In genomic region chr3:16264708-16265454, GRCh38 we compare ENCODE assay signal across 8 cellular contexts. TPM values are rescaled to one million over a fixed set of nuclear protein-coding genes. Genes with fewer than 3 reads are reported as not detected.
DNase-seq lines count a peak whose midpoint lies in the region; ATAC-seq and TF ChIP-seq lines count a peak whose summit lies in the region.

DPH3 (minus strand) TSS chr3:16264943; CDS start chr3:16264876, 67 bp downstream.
A gene with protein sequence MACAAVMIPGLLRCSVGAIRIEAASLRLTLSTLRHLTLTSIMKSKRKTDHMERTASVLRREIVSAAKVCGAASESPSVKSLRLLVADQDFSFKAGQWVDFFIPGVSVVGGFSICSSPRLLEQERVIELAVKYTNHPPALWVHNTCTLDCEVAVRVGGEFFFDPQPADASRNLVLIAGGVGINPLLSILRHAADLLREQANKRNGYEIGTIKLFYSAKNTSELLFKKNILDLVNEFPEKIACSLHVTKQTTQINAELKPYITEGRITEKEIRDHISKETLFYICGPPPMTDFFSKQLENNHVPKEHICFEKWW (plus strand): TSS chr3:16265212. CDS start chr3:16270953, 5,741 bp downstream.

- no peaks in the 10 kb centered on the region for H3K36me3 ChIP-seq in IMR-90 (ENCODE audit: control insufficient read depth, insufficient read depth, low read length)

- intact Hi-C loops in IMR-90 (cut with micrococcal nuclease) = no loop called here

- peak within 1 kb of the TSS; percentile 78 for H3K9ac ChIP-seq in IMR-90 (ENCODE audit: low read depth, low read length)

- WGBS in IMR-90 (ENCODE audit: extremely low coverage in 2 of 2, insufficient read length in 1 of 2), 2 experiments = 1% methylated on average over 44 of the region's 61 CpGs; no CpG with 5 or more reads in 1 of the 2 experiments

- H3K4me3 ChIP-seq in IMR-90 (ENCODE audit: insufficient read depth, low read depth, low read length) (peak within 1 kb of the TSS; percentile 81), epithelial cell of esophagus (ENCODE audit: low read length) (peak within 1 kb of the TSS; percentile 93), mononuclear cell (ENCODE audit: low read length) (peak within 1 kb of the TSS; percentile 64)

- peak within 1 kb of the TSS; percentile 67; the same call in 1 of the 3 replicates for H2BK15ac ChIP-seq in IMR-90 (ENCODE audit: low read depth, low read length)

- H3K79me1 ChIP-seq in IMR-90 (ENCODE audit: low read depth in 1 of 2, low read length in 2 of 2) = peaks cover 42 to 47% of the 10 kb centered on the region in 2 experiments

- peak within 1 kb of the TSS; percentile 92 for H3K4ac ChIP-seq in IMR-90 (ENCODE audit: low read depth, low read length)

- peak within 1 kb of the TSS; percentile 92 for H3K14ac ChIP-seq in IMR-90 (replicated peaks; ENCODE audit: low read depth, low read length)

- H4K20me1 ChIP-seq in IMR-90 (ENCODE audit: insufficient read depth, low read length) = no peaks in the 10 kb centered on the region

- H2AFZ ChIP-seq in IMR-90 (replicated peaks; ENCODE audit: low read length, poor library complexity) = peak within 1 kb of the TSS; percentile 98

- H3K9me3 ChIP-seq in IMR-90 (ENCODE audit: control insufficient read depth, insufficient read depth, low read length) (no peaks in the 10 kb centered on the region), mononuclear cell (ENCODE audit: low read depth, low read length) (no peaks in the 10 kb centered on the region)

- POLR2A ChIA-PET in IMR-90 (lab: Charles Lee; ENCODE audit: unreplicated experiment) = interaction anchor here (0.5 kb wide), 1 partner anchor 382 kb away, joined by 3 read pairs; no protein-coding TSS in a partner anchor

- peak within 1 kb of the TSS; percentile 36; the same call in 1 of the 2 replicates for H2BK20ac ChIP-seq in IMR-90 (ENCODE audit: low read depth, low read length)

- H2BK5ac ChIP-seq in IMR-90 (ENCODE audit: low read depth, low read length, poor library complexity, severe bottlenecking) = peak within 1 kb of the TSS; percentile 62

- peak; percentile 87 for TF ChIP-seq POLR2A in IMR-90 (IDR thresholded peaks at IDR 0.05; ENCODE audit: low read depth, low read length)

- H3K9me1 ChIP-seq in IMR-90 (ENCODE audit: insufficient read depth, low read length) = peaks cover 3% of the 10 kb centered on the region; the same call in 1 of the 2 replicates

- H3K18ac ChIP-seq in IMR-90 (ENCODE audit: low read depth, low read length) = no peak within 1 kb of the TSS

- dilution Hi-C loops in IMR-90 (cut with HindIII; ENCODE audit: low sequenced_read_pairs, unreplicated experiment) = no loop called here

- H3K23ac ChIP-seq in IMR-90 (ENCODE audit: low read depth, low read length) = peak within 1 kb of the TSS; percentile 94

- peak within 1 kb of the TSS; percentile 78 for H4K91ac ChIP-seq in IMR-90 (ENCODE audit: insufficient read depth, low read depth, low read length)

- DNase-seq in DMS 273 treated with DMSO at 0.1 percent for 48 hours (lab: John Stamatoyannopoulos, UW) (peak; percentile 91), IMR-90 (peak; percentile 100), OCI-M1 (lab: John Stamatoyannopoulos, UW) (peak; percentile 99), activated T-cell treated with anti-CD3 and anti-CD28 coated beads for 24 hours (ENCODE audit: low read depth) (peak; percentile 99), epithelial cell of esophagus (ENCODE audit: low read depth) (peak; percentile 100)
- peak; percentile 98 to 99 for DNase-seq in stimulated activated CD8-positive, alpha-beta memory T cell treated with anti-CD3 and anti-CD28 coated beads, Interleukin-4, amount 100 ng/mL, for 1 hour (ENCODE audit: low read depth in 2 of 2, low spot score in 1 of 2)

- in situ Hi-C loops in IMR-90 (cut with MboI; ENCODE audit: low sequenced_read_pairs) = no loop called here

- peak within 1 kb of the TSS; percentile 83 for H2BK120ac ChIP-seq in IMR-90 (ENCODE audit: low read depth, low read length)

- H3K4me1 ChIP-seq in IMR-90 (ENCODE audit: control insufficient read depth, insufficient read depth, low read length) = no peaks in the 10 kb centered on the region
- peaks cover 31% of the 10 kb centered on the region for H3K4me1 ChIP-seq in mononuclear cell (ENCODE audit: insufficient read depth, low read length)

- H3K4me2 ChIP-seq in IMR-90 (ENCODE audit: low read depth, low read length) = peak within 1 kb of the TSS; percentile 99

- TF ChIP-seq RAD21 in IMR-90 (IDR thresholded peaks at IDR 0.05; ENCODE audit: low read length) = no peak

- H4K5ac ChIP-seq in IMR-90 (ENCODE audit: low read depth, low read length) = peak within 1 kb of the TSS; percentile 61

- H3K27ac ChIP-seq in IMR-90 (ENCODE audit: insufficient read depth, low read length) = peak within 1 kb of the TSS; percentile 72

- no peaks in the 10 kb centered on the region for H3K27me3 ChIP-seq in IMR-90 (ENCODE audit: control insufficient read depth, insufficient read depth, low read length)
- H3K27me3 ChIP-seq in mononuclear cell (ENCODE audit: insufficient read depth, low read length) = no peaks in the 10 kb centered on the region

- no TSS peak for BruUV-seq in IMR-90 (replicated peaks; lab: Mats Ljungman, UMichigan)

- CTCF ChIA-PET in IMR-90 (lab: Yijun Ruan, JAX) = interaction anchor here (0.5 kb wide), 1 partner anchor 127 kb away, joined by 4 read pairs; no protein-coding TSS in a partner anchor

- peak within 1 kb of the TSS; percentile 98 for H2AK9ac ChIP-seq in IMR-90 (replicated peaks; ENCODE audit: low read depth, low read length, poor library complexity)

- TF ChIP-seq CTCF in IMR-90 (conservative IDR thresholded peaks at IDR 0.05; ENCODE audit: low read depth, low read length) (no peak), epithelial cell of esophagus (IDR thresholded peaks at IDR 0.05; ENCODE audit: insufficient read depth, low read depth, low read length, missing control alignments) (peak; percentile 16)

- ATAC-seq in GM21528 (IDR thresholded peaks at IDR 0.05; ENCODE audit: low FRiP score, unreplicated experiment) (peak; percentile 99), IMR-90 (ENCODE audit: low read depth) (peak; percentile 98)

- peak within 1 kb of the TSS; percentile 74 for H2AK5ac ChIP-seq in IMR-90 (ENCODE audit: low read depth, low read length)

- peak within 1 kb of the TSS; percentile 71 to 99 for H4K8ac ChIP-seq in IMR-90 (ENCODE audit: low read depth in 2 of 2, low read length in 2 of 2)

- peak within 1 kb of the TSS; percentile 74 for H3K56ac ChIP-seq in IMR-90 (ENCODE audit: extremely low read depth, insufficient read depth, low read length)

TF ChIP-seq in IMR-90, 13 proteins besides CTCF, POLR2A, EP300 and RAD21:
- TF ChIP-seq RFX5 (IDR thresholded peaks at IDR 0.05; ENCODE audit: low read depth, low read length) (no peak), MAFK (IDR thresholded peaks at IDR 0.05; ENCODE audit: low read depth, low read length) (no peak), MAZ (IDR thresholded peaks at IDR 0.05; ENCODE audit: borderline replicate concordance, low read depth, low read length) (peak; percentile 35; the same call in 1 of the 2 replicates), NFE2L2 (IDR thresholded peaks at IDR 0.05; ENCODE audit: low read depth, low read length) (0 out of 2 replicates have a peak, but pooled peaks have one; percentile 17), FOS (IDR thresholded peaks at IDR 0.05; ENCODE audit: low read depth, low read length) (peak; percentile 61; the same call in 1 of the 2 replicates), MXI1 (IDR thresholded peaks at IDR 0.05; ENCODE audit: borderline replicate concordance, low read depth, low read length) (peak; percentile 93), RCOR1 (IDR thresholded peaks at IDR 0.05; ENCODE audit: insufficient replicate concordance, low read length) (no peak), CEBPB (IDR thresholded peaks at IDR 0.05; ENCODE audit: low read depth, low read length) (peak; percentile 94), SMC3 (IDR thresholded peaks at IDR 0.05; ENCODE audit: low read depth, low read length) (no peak), ELK1 (IDR thresholded peaks at IDR 0.05; ENCODE audit: borderline replicate concordance, low read depth, low read length) (peak; percentile 84; the same call in 1 of the 2 replicates), CHD1 (IDR thresholded peaks at IDR 0.05; ENCODE audit: low read depth, low read length) (no peak), BHLHE40 (IDR thresholded peaks at IDR 0.05; ENCODE audit: low read depth, low read length) (no peak)
- TF ChIP-seq, protein P1, sequence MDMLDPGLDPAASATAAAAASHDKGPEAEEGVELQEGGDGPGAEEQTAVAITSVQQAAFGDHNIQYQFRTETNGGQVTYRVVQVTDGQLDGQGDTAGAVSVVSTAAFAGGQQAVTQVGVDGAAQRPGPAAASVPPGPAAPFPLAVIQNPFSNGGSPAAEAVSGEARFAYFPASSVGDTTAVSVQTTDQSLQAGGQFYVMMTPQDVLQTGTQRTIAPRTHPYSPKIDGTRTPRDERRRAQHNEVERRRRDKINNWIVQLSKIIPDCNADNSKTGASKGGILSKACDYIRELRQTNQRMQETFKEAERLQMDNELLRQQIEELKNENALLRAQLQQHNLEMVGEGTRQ (IDR thresholded peaks at IDR 0.05; ENCODE audit: low read depth, low read length) = no peak

RNA-seq across cellular contexts. Expression of gene DPH3, which starts in this region (rescaled TPM):
- 32.1 and 34.4 TPM in 2 replicates for total RNA-seq in IMR-90 (2012; rRNA removed)
- 11.4 and 12.9 TPM in 2 replicates for polyA plus RNA-seq in IMR-90 (2012; rRNA removed)
- 3.8 and 5.9 TPM in 2 replicates for polyA plus RNA-seq in IMR-90 (2012; cell fraction: cytosol; rRNA removed)
- polyA plus RNA-seq in IMR-90 (2012; cell fraction: nucleus; rRNA removed; ENCODE audit: low replicate concordance) = 0.71 and 4.2 TPM in 2 replicates
- total RNA-seq in mononuclear cell = 7.9 TPM

RNA-seq across cellular contexts. Expression of the second gene that starts in this region (rescaled TPM):
- total RNA-seq in IMR-90 (2012; rRNA removed) (11.1 and 11.3 TPM in 2 replicates), mononuclear cell (139 TPM)
- polyA plus RNA-seq in IMR-90 (2012; rRNA removed) = 5.0 and 6.2 TPM in 2 replicates
- 2.7 and 3.5 TPM in 2 replicates for polyA plus RNA-seq in IMR-90 (2012; cell fraction: cytosol; rRNA removed)
- polyA plus RNA-seq in IMR-90 (2012; cell fraction: nucleus; rRNA removed; ENCODE audit: low replicate concordance) = 2.0 and 4.6 TPM in 2 replicates

Comparison
In these comparisons a context has a peak if more than half of its experiments do, and no peak if none do; other contexts are left out.
1. Peak in every context shown above with its lines: DNase-seq, ATAC-seq, H3K4me3 ChIP-seq and H3K27ac ChIP-seq.
2. RNA of the second gene that starts in this region (total RNA-seq): 139 TPM in mononuclear cell (single experiment); 11.1 to 11.3 TPM in IMR-90; every median in the first group is over 10 times any median in the second.